Comparison of ENCODE assay signal across 1 cellular context in the genomic region with DNA sequence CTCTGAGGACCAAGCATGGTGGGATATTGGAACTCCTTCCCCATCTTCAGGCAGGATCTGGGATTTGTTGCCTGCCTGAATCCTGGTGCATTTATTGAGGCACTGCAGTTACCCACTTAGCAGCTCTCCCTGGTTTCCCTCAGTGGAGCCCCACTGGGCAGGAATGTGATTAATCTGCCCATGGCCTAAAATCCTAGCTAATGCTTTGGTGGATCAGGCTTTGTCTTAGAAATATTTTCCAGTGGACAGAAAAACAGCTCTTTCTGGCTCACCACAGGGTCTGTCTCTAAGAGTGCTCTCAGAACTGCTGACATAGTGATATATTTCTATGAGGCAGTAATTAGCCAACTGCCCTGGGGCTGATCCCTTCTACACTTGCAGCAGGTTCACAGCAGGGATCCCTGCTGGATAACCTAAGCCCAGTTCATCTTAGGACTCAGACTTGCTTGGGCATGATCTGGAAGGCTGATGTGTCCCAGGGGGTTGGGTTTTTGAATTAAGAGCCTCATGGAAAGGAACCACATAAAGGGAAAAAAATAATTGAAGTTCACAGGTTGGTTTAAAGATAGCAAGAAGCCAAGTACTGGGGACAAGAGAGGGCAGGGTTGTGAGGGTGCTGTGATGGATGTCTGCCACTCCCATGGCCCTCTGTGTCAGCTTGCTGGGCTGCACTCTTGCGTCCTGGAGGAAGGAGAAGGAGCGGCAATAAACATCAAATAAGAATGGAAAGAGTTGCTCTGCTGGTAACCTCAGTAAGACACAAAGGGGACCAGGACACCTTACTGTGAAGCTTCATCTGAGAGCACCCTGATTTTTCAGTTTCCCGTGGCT.
TF ChIP-seq lines count a peak whose summit lies in the region.

No MANE protein-coding gene starts in this region.

TF ChIP-seq in HEK293, 187 proteins besides CTCF, POLR2A, EP300 and RAD21 (continued from another document and continues in another):
- TF ChIP-seq PRDM10 (tag by site-specific recombination; IDR thresholded peaks at IDR 0.05), result peak; percentile 63
- TF ChIP-seq ZNF658 (tag by site-specific recombination; IDR thresholded peaks at IDR 0.05), result no peak
- TF ChIP-seq PRDM1 (tag by site-specific recombination; IDR thresholded peaks at IDR 0.05), result no peak
- TF ChIP-seq ZNF677 (tag by site-specific recombination; IDR thresholded peaks at IDR 0.05), result no peak
- peak; percentile 34 for TF ChIP-seq ZNF510 (tag by site-specific recombination; IDR thresholded peaks at IDR 0.05; ENCODE audit: insufficient replicate concordance)
- TF ChIP-seq KLF1 (tag by site-specific recombination; IDR thresholded peaks at IDR 0.05), result no peak
- TF ChIP-seq ZNF596 (tag by site-specific recombination; IDR thresholded peaks at IDR 0.05), result peak; percentile 76
- no peak for TF ChIP-seq ZNF473 (tag by site-specific recombination; IDR thresholded peaks at IDR 0.05)
- TF ChIP-seq ZNF266 (tag by site-specific recombination; IDR thresholded peaks at IDR 0.05; ENCODE audit: low read depth), result no peak
- TF ChIP-seq ZNF133 (tag by site-specific recombination; IDR thresholded peaks at IDR 0.05), result no peak
- TF ChIP-seq ZBTB20 (tag by site-specific recombination; IDR thresholded peaks at IDR 0.05), result peak; percentile 76
- peak; percentile 91 for TF ChIP-seq MYNN (tag by site-specific recombination; IDR thresholded peaks at IDR 0.05; ENCODE audit: borderline replicate concordance)
- no peak for TF ChIP-seq ZNF354C (tag by site-specific recombination; IDR thresholded peaks at IDR 0.05; ENCODE audit: borderline replicate concordance, low read depth)
- no peak for TF ChIP-seq ZNF624 (tag by site-specific recombination; IDR thresholded peaks at IDR 0.05)
- peak; percentile 97 for TF ChIP-seq ZIC2 (tag by site-specific recombination; IDR thresholded peaks at IDR 0.05)
- TF ChIP-seq ZNF302 (tag by site-specific recombination; IDR thresholded peaks at IDR 0.05; ENCODE audit: low read depth), result no peak
- peak; percentile 55; the same call in 1 of the 2 replicates for TF ChIP-seq ZNF362 (tag by site-specific recombination; IDR thresholded peaks at IDR 0.05)
- TF ChIP-seq MEIS1 (CRISPR knock-in tag; IDR thresholded peaks at IDR 0.05; ENCODE audit: borderline replicate concordance), result no peak
- no peak for TF ChIP-seq ZNF138 (tag by site-specific recombination; IDR thresholded peaks at IDR 0.05; ENCODE audit: borderline replicate concordance)
- TF ChIP-seq ZFP69B (tag by site-specific recombination; IDR thresholded peaks at IDR 0.05), result peak; percentile 72; the same call in 1 of the 2 replicates
- TF ChIP-seq ZNF37A (tag by site-specific recombination; IDR thresholded peaks at IDR 0.05), result no peak
- TF ChIP-seq FEZF1 (tag by site-specific recombination; IDR thresholded peaks at IDR 0.05), result peak; percentile 93
- no peak for TF ChIP-seq ZNF555 (tag by site-specific recombination; conservative IDR thresholded peaks at IDR 0.05)
- no peak for TF ChIP-seq ZNF292 (tag by site-specific recombination; IDR thresholded peaks at IDR 0.05; ENCODE audit: borderline replicate concordance, low read depth)
- TF ChIP-seq ZNF610 (tag by site-specific recombination; IDR thresholded peaks at IDR 0.05; ENCODE audit: borderline replicate concordance), result peak; percentile 96
- TF ChIP-seq ZNF645 (tag by site-specific recombination; IDR thresholded peaks at IDR 0.05), result no peak
- no peak for TF ChIP-seq REPIN1 (tag by site-specific recombination; IDR thresholded peaks at IDR 0.05; ENCODE audit: low read depth)
- no peak for TF ChIP-seq ZNF777 (tag by site-specific recombination; IDR thresholded peaks at IDR 0.05; ENCODE audit: borderline replicate concordance)
- peak; percentile 68 for TF ChIP-seq GFI1B (tag by site-specific recombination; IDR thresholded peaks at IDR 0.05)
- TF ChIP-seq ZNF184 (tag by site-specific recombination; IDR thresholded peaks at IDR 0.05), result no peak
- TF ChIP-seq, protein P1, sequence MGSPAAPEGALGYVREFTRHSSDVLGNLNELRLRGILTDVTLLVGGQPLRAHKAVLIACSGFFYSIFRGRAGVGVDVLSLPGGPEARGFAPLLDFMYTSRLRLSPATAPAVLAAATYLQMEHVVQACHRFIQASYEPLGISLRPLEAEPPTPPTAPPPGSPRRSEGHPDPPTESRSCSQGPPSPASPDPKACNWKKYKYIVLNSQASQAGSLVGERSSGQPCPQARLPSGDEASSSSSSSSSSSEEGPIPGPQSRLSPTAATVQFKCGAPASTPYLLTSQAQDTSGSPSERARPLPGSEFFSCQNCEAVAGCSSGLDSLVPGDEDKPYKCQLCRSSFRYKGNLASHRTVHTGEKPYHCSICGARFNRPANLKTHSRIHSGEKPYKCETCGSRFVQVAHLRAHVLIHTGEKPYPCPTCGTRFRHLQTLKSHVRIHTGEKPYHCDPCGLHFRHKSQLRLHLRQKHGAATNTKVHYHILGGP (tag by site-specific recombination; IDR thresholded peaks at IDR 0.05), result no peak
- no peak for TF ChIP-seq ZNF221 (tag by site-specific recombination; IDR thresholded peaks at IDR 0.05; ENCODE audit: borderline replicate concordance)
- no peak for TF ChIP-seq HOXA7 (CRISPR knock-in tag; IDR thresholded peaks at IDR 0.05; ENCODE audit: borderline replicate concordance)
- no peak for TF ChIP-seq ZNF223 (tag by site-specific recombination; IDR thresholded peaks at IDR 0.05)
- peak; percentile 72; the same call in 1 of the 2 replicates for TF ChIP-seq KLF7 (tag by site-specific recombination; IDR thresholded peaks at IDR 0.05; ENCODE audit: borderline replicate concordance)
- TF ChIP-seq ZNF664 (tag by site-specific recombination; IDR thresholded peaks at IDR 0.05), result 0 out of 2 replicates have a peak, but pooled peaks have one; percentile 44
- 0 out of 2 replicates have a peak, but pooled peaks have one; percentile 45 for TF ChIP-seq ZFP37 (tag by site-specific recombination; IDR thresholded peaks at IDR 0.05)
- TF ChIP-seq ZNF148 (tag by site-specific recombination; IDR thresholded peaks at IDR 0.05; ENCODE audit: borderline replicate concordance), result no peak
- TF ChIP-seq ZNF623 (tag by site-specific recombination; IDR thresholded peaks at IDR 0.05), result 0 out of 2 replicates have a peak, but pooled peaks have one; percentile 25
- TF ChIP-seq ZNF433 (tag by site-specific recombination; IDR thresholded peaks at IDR 0.05; ENCODE audit: low read depth), result no peak
- no peak for TF ChIP-seq ZNF571 (tag by site-specific recombination; IDR thresholded peaks at IDR 0.05)
- peak; percentile 77; the same call in 1 of the 2 replicates for TF ChIP-seq ZNF324 (tag by site-specific recombination; IDR thresholded peaks at IDR 0.05)
- TF ChIP-seq ZNF398 (tag by site-specific recombination; IDR thresholded peaks at IDR 0.05), result no peak; the same call in 1 of the 2 replicates
- no peak for TF ChIP-seq ZNF426 (tag by site-specific recombination; IDR thresholded peaks at IDR 0.05)
- no peak for TF ChIP-seq ZNF16 (tag by site-specific recombination; IDR thresholded peaks at IDR 0.05; ENCODE audit: low read depth)
- TF ChIP-seq ZNF350 (tag by site-specific recombination; IDR thresholded peaks at IDR 0.05), result no peak
- TF ChIP-seq, protein P2, sequence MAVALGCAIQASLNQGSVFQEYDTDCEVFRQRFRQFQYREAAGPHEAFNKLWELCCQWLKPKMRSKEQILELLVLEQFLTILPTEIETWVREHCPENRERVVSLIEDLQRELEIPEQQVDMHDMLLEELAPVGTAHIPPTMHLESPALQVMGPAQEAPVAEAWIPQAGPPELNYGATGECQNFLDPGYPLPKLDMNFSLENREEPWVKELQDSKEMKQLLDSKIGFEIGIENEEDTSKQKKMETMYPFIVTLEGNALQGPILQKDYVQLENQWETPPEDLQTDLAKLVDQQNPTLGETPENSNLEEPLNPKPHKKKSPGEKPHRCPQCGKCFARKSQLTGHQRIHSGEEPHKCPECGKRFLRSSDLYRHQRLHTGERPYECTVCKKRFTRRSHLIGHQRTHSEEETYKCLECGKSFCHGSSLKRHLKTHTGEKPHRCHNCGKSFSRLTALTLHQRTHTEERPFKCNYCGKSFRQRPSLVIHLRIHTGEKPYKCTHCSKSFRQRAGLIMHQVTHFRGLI (tag by site-specific recombination; IDR thresholded peaks at IDR 0.05), result peak; percentile 84
- TF ChIP-seq ZNF19 (tag by site-specific recombination; IDR thresholded peaks at IDR 0.05; ENCODE audit: low read depth), result no peak
- no peak for TF ChIP-seq SETDB1 (IDR thresholded peaks at IDR 0.05; ENCODE audit: insufficient read length, low read length)
- no peak for TF ChIP-seq ZNF530 (tag by site-specific recombination; IDR thresholded peaks at IDR 0.05; ENCODE audit: low read depth)
- no peak for TF ChIP-seq ZNF174 (tag by site-specific recombination; IDR thresholded peaks at IDR 0.05)
- peak; percentile 61; the same call in 1 of the 2 replicates for TF ChIP-seq OVOL3 (tag by site-specific recombination; IDR thresholded peaks at IDR 0.05)
- peak; percentile 57 for TF ChIP-seq KLF8 (tag by site-specific recombination; IDR thresholded peaks at IDR 0.05)
- TF ChIP-seq, protein P3, sequence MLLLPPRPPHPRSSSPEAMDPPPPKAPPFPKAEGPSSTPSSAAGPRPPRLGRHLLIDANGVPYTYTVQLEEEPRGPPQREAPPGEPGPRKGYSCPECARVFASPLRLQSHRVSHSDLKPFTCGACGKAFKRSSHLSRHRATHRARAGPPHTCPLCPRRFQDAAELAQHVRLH (tag by site-specific recombination; IDR thresholded peaks at IDR 0.05), result peak; percentile 80
- peak; percentile 92 for TF ChIP-seq GLI2 (tag by site-specific recombination; IDR thresholded peaks at IDR 0.05; ENCODE audit: borderline replicate concordance, low read depth)
